In the genomic region with DNA sequence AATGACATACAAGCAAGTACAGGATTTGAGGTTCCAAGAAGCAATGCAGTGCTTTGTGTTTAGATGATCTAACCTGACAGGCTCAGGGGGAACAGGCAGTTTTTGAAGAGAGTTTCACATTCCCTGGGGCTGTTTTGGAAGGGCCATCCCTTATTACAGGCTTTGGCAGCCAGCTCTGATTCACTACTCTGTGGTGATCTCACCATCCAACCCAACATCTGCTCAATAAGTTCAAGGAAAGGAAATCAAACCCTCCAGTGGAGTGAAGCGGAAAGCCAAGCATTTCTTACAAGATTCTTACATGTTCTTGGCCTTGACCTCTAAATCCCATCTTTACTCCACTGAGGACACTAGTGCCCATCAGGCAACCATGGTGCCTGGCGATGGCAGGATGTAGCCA, we compare ENCODE assay signal across 1 cellular context.
TF ChIP-seq lines count a peak whose summit lies in the region.

No MANE protein-coding gene starts in this region.

TF ChIP-seq in HepG2, 621 proteins besides CTCF, POLR2A, EP300 and RAD21:
- TF ChIP-seq HNRNPUL1 (IDR thresholded peaks at IDR 0.05; ENCODE audit: low read depth, low read length) (no peak), ZNF816 (CRISPR knock-in tag; IDR thresholded peaks at IDR 0.05; ENCODE audit: borderline replicate concordance) (no peak), PATZ1 (CRISPR knock-in tag; IDR thresholded peaks at IDR 0.05) (no peak), ISL2 (CRISPR knock-in tag; IDR thresholded peaks at IDR 0.05) (no peak), ZNF343 (CRISPR knock-in tag; IDR thresholded peaks at IDR 0.05) (no peak)
